Comparison of ENCODE assay signal across 1 cellular context in genomic region chr1:156096640-156097391, GRCh38.
A peak's percentile ranks its signal among the peaks of the same experiment; 100 is the strongest.
TF ChIP-seq lines count a peak whose summit lies in the region.

No MANE protein-coding gene starts in this region.

TF ChIP-seq in HepG2, 621 proteins besides CTCF, POLR2A, EP300 and RAD21 (continued from another document and continues in another):
- TF ChIP-seq, protein P1, sequence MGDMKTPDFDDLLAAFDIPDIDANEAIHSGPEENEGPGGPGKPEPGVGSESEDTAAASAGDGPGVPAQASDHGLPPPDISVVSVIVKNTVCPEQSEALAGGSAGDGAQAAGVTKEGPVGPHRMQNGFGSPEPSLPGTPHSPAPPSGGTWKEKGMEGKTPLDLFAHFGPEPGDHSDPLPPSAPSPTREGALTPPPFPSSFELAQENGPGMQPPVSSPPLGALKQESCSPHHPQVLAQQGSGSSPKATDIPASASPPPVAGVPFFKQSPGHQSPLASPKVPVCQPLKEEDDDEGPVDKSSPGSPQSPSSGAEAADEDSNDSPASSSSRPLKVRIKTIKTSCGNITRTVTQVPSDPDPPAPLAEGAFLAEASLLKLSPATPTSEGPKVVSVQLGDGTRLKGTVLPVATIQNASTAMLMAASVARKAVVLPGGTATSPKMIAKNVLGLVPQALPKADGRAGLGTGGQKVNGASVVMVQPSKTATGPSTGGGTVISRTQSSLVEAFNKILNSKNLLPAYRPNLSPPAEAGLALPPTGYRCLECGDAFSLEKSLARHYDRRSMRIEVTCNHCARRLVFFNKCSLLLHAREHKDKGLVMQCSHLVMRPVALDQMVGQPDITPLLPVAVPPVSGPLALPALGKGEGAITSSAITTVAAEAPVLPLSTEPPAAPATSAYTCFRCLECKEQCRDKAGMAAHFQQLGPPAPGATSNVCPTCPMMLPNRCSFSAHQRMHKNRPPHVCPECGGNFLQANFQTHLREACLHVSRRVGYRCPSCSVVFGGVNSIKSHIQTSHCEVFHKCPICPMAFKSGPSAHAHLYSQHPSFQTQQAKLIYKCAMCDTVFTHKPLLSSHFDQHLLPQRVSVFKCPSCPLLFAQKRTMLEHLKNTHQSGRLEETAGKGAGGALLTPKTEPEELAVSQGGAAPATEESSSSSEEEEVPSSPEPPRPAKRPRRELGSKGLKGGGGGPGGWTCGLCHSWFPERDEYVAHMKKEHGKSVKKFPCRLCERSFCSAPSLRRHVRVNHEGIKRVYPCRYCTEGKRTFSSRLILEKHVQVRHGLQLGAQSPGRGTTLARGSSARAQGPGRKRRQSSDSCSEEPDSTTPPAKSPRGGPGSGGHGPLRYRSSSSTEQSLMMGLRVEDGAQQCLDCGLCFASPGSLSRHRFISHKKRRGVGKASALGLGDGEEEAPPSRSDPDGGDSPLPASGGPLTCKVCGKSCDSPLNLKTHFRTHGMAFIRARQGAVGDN (CRISPR knock-in tag; IDR thresholded peaks at IDR 0.05), result peak; percentile 91
- TF ChIP-seq SOX6 (IDR thresholded peaks at IDR 0.05) (no peak), SOX6 (CRISPR knock-in tag; IDR thresholded peaks at IDR 0.05) (peak; percentile 36; the same call in 1 of the 2 replicates), MED13 (CRISPR knock-in tag; IDR thresholded peaks at IDR 0.05) (no peak), ZNF207 (IDR thresholded peaks at IDR 0.05; ENCODE audit: borderline replicate concordance) (no peak), DR1 (CRISPR knock-in tag; IDR thresholded peaks at IDR 0.05) (no peak), ZBTB33 (CRISPR knock-in tag; IDR thresholded peaks at IDR 0.05) (peak; percentile 73), CREB1 (IDR thresholded peaks at IDR 0.05) (no peak), CREB1 (CRISPR knock-in tag; IDR thresholded peaks at IDR 0.05) (no peak), ZNF468 (CRISPR knock-in tag; IDR thresholded peaks at IDR 0.05) (no peak), ZNF567 (CRISPR knock-in tag; IDR thresholded peaks at IDR 0.05; ENCODE audit: borderline replicate concordance) (peak; percentile 81; the same call in 1 of the 2 replicates), ZFP62 (CRISPR knock-in tag; IDR thresholded peaks at IDR 0.05) (no peak), SALL2 (CRISPR knock-in tag; IDR thresholded peaks at IDR 0.05) (no peak), KDM1A (CRISPR knock-in tag; IDR thresholded peaks at IDR 0.05) (0 out of 2 replicates have a peak, but pooled peaks have one; percentile 50), KDM4B (CRISPR knock-in tag; IDR thresholded peaks at IDR 0.05) (peak; percentile 77; the same call in 1 of the 2 replicates), PPARG (CRISPR knock-in tag; conservative IDR thresholded peaks at IDR 0.05) (no peak), KDM3A (CRISPR knock-in tag; IDR thresholded peaks at IDR 0.05; ENCODE audit: low read depth) (peak; percentile 94), ZNF367 (CRISPR knock-in tag; IDR thresholded peaks at IDR 0.05; ENCODE audit: borderline replicate concordance) (no peak), ETV6 (CRISPR knock-in tag; conservative IDR thresholded peaks at IDR 0.05) (no peak), ZNF570 (CRISPR knock-in tag; IDR thresholded peaks at IDR 0.05; ENCODE audit: borderline replicate concordance) (no peak), IKZF4 (CRISPR knock-in tag; IDR thresholded peaks at IDR 0.05; ENCODE audit: borderline replicate concordance, low read depth, not compliant biosample characterization) (no peak), GFI1 (CRISPR knock-in tag; IDR thresholded peaks at IDR 0.05; ENCODE audit: borderline replicate concordance) (no peak), PHF8 (CRISPR knock-in tag; IDR thresholded peaks at IDR 0.05) (no peak), ZNF446 (CRISPR knock-in tag; IDR thresholded peaks at IDR 0.05) (no peak), ZNF3 (CRISPR knock-in tag; IDR thresholded peaks at IDR 0.05) (no peak), GRHL1 (CRISPR knock-in tag; conservative IDR thresholded peaks at IDR 0.05) (no peak), PAF1 (CRISPR knock-in tag; IDR thresholded peaks at IDR 0.05) (no peak)
- TF ChIP-seq, protein P2, sequence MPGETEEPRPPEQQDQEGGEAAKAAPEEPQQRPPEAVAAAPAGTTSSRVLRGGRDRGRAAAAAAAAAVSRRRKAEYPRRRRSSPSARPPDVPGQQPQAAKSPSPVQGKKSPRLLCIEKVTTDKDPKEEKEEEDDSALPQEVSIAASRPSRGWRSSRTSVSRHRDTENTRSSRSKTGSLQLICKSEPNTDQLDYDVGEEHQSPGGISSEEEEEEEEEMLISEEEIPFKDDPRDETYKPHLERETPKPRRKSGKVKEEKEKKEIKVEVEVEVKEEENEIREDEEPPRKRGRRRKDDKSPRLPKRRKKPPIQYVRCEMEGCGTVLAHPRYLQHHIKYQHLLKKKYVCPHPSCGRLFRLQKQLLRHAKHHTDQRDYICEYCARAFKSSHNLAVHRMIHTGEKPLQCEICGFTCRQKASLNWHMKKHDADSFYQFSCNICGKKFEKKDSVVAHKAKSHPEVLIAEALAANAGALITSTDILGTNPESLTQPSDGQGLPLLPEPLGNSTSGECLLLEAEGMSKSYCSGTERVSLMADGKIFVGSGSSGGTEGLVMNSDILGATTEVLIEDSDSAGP (CRISPR knock-in tag; IDR thresholded peaks at IDR 0.05; ENCODE audit: borderline replicate concordance), result peak; percentile 76
- TF ChIP-seq, protein P3, sequence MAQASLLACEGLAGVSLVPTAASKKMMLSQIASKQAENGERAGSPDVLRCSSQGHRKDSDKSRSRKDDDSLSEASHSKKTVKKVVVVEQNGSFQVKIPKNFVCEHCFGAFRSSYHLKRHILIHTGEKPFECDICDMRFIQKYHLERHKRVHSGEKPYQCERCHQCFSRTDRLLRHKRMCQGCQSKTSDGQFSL (CRISPR knock-in tag; IDR thresholded peaks at IDR 0.05), result no peak
- TF ChIP-seq, protein P4, sequence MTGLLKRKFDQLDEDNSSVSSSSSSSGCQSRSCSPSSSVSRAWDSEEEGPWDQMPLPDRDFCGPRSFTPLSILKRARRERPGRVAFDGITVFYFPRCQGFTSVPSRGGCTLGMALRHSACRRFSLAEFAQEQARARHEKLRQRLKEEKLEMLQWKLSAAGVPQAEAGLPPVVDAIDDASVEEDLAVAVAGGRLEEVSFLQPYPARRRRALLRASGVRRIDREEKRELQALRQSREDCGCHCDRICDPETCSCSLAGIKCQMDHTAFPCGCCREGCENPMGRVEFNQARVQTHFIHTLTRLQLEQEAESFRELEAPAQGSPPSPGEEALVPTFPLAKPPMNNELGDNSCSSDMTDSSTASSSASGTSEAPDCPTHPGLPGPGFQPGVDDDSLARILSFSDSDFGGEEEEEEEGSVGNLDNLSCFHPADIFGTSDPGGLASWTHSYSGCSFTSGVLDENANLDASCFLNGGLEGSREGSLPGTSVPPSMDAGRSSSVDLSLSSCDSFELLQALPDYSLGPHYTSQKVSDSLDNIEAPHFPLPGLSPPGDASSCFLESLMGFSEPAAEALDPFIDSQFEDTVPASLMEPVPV (CRISPR knock-in tag; IDR thresholded peaks at IDR 0.05), result no peak
- TF ChIP-seq, protein P5, sequence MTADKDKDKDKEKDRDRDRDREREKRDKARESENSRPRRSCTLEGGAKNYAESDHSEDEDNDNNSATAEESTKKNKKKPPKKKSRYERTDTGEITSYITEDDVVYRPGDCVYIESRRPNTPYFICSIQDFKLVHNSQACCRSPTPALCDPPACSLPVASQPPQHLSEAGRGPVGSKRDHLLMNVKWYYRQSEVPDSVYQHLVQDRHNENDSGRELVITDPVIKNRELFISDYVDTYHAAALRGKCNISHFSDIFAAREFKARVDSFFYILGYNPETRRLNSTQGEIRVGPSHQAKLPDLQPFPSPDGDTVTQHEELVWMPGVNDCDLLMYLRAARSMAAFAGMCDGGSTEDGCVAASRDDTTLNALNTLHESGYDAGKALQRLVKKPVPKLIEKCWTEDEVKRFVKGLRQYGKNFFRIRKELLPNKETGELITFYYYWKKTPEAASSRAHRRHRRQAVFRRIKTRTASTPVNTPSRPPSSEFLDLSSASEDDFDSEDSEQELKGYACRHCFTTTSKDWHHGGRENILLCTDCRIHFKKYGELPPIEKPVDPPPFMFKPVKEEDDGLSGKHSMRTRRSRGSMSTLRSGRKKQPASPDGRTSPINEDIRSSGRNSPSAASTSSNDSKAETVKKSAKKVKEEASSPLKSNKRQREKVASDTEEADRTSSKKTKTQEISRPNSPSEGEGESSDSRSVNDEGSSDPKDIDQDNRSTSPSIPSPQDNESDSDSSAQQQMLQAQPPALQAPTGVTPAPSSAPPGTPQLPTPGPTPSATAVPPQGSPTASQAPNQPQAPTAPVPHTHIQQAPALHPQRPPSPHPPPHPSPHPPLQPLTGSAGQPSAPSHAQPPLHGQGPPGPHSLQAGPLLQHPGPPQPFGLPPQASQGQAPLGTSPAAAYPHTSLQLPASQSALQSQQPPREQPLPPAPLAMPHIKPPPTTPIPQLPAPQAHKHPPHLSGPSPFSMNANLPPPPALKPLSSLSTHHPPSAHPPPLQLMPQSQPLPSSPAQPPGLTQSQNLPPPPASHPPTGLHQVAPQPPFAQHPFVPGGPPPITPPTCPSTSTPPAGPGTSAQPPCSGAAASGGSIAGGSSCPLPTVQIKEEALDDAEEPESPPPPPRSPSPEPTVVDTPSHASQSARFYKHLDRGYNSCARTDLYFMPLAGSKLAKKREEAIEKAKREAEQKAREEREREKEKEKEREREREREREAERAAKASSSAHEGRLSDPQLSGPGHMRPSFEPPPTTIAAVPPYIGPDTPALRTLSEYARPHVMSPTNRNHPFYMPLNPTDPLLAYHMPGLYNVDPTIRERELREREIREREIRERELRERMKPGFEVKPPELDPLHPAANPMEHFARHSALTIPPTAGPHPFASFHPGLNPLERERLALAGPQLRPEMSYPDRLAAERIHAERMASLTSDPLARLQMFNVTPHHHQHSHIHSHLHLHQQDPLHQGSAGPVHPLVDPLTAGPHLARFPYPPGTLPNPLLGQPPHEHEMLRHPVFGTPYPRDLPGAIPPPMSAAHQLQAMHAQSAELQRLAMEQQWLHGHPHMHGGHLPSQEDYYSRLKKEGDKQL (CRISPR knock-in tag; IDR thresholded peaks at IDR 0.05; ENCODE audit: low read depth), result no peak
- TF ChIP-seq, protein P6, sequence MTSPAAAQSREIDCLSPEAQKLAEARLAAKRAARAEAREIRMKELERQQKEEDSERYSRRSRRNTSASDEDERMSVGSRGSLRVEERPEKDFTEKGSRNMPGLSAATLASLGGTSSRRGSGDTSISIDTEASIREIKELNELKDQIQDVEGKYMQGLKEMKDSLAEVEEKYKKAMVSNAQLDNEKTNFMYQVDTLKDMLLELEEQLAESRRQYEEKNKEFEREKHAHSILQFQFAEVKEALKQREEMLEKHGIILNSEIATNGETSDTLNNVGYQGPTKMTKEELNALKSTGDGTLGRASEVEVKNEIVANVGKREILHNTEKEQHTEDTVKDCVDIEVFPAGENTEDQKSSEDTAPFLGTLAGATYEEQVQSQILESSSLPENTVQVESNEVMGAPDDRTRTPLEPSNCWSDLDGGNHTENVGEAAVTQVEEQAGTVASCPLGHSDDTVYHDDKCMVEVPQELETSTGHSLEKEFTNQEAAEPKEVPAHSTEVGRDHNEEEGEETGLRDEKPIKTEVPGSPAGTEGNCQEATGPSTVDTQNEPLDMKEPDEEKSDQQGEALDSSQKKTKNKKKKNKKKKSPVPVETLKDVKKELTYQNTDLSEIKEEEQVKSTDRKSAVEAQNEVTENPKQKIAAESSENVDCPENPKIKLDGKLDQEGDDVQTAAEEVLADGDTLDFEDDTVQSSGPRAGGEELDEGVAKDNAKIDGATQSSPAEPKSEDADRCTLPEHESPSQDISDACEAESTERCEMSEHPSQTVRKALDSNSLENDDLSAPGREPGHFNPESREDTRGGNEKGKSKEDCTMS (CRISPR knock-in tag; conservative IDR thresholded peaks at IDR 0.05), result no peak
